ENCODE assay signal across 14 cellular contexts in genomic region chr9:134358968-134359319, GRCh38. TPM values are rescaled to one million over a fixed set of nuclear protein-coding genes. Genes with fewer than 3 reads are reported as not detected.
DNase-seq lines count a peak whose midpoint lies in the region; ATAC-seq and TF ChIP-seq lines count a peak whose summit lies in the region.
"Had no signal": no experiment of that assay in that cellular context is flagged by ENCODE, and none has a peak within 500 bp of the region (broad histone marks: within the 10 kb centered on the region; RNA-seq: fewer than 3 reads in every experiment).

No MANE protein-coding gene starts in this region.

- H3K4me3 Mint-ChIP-seq in HFFc6 = no peak overlapping the region
- H3K4me3 Mint-ChIP-seq in activated CD8-positive, alpha-beta memory T cell treated with anti-CD3 and anti-CD28 coated beads, Interleukin-2, amount 10 ng/mL, durations not matched to agents 7 days and 5 days = no peak overlapping the region
- H3K4me3 Mint-ChIP-seq: activated CD4-positive, alpha-beta T cell treated with anti-CD3 and anti-CD28 coated beads, Interleukin-2, amount 10 ng/mL, durations not matched to agents 24 days and 14 days; natural killer cell treated with Interleukin-12 subunit alpha and Interleukin-12 subunit beta and Interleukin-15 and Interleukin-18, amount 100 ng/mL, for 72 hours; T-cell had no signal

- H3K27ac ChIP-seq in left ventricle myocardium inferior (replicated peaks) (peak overlapping the region; percentile 45), heart left ventricle (peak overlapping the region in 6 of 12 donors; percentile 0 to 82 (median 34)), epithelial cell of prostate (peak overlapping the region; percentile 88), psoas muscle (peak overlapping the region; percentile 91), vagina (peak overlapping the region; percentile 57)
- H3K27ac ChIP-seq: upper lobe of right lung had no signal

- no peaks in the 10 kb centered on the region for H3K4me1 Mint-ChIP-seq in HFFc6 (ENCODE audit: low read depth)
- no peaks in the 10 kb centered on the region for H3K4me1 Mint-ChIP-seq in activated CD8-positive, alpha-beta memory T cell treated with anti-CD3 and anti-CD28 coated beads, Interleukin-2, amount 10 ng/mL, durations not matched to agents 7 days and 5 days
- H3K4me1 Mint-ChIP-seq: activated CD4-positive, alpha-beta T cell treated with anti-CD3 and anti-CD28 coated beads, Interleukin-2, amount 10 ng/mL, durations not matched to agents 24 days and 14 days; T-cell had no signal

- CTCF ChIA-PET in activated CD8-positive, alpha-beta memory T cell treated with anti-CD3 and anti-CD28 coated beads, Interleukin-2, amount 10 ng/mL, durations not matched to agents 7 days and 5 days (lab: Charles Lee) = interaction anchor here (2.0 kb wide), 1 partner anchor 84 kb away, joined by 4 read pairs; no protein-coding TSS in a partner anchor

- no peak for DNase-seq in left ventricle myocardium inferior
- DNase-seq in heart left ventricle = no peak
- no peak for DNase-seq in epithelial cell of prostate (ENCODE audit: low read depth, low spot score)
- DNase-seq in psoas muscle = no peak
- DNase-seq in vagina (ENCODE audit: extremely low spot score in 2 of 2) = no peak
- DNase-seq in HFFc6 = no peak
- DNase-seq in stimulated activated CD4-positive, alpha-beta T cell treated with anti-CD3 and anti-CD28 coated beads, Interleukin-2, amount 100 ng/mL, for 48 hours = no peak
- DNase-seq in activated CD8-positive, alpha-beta memory T cell treated with anti-CD3 and anti-CD28 coated beads, Interleukin-2, amount 10 ng/mL, durations not matched to agents 7 days and 5 days = no peak
- DNase-seq: activated CD4-positive, alpha-beta T cell treated with anti-CD3 and anti-CD28 coated beads, Interleukin-2, amount 10 ng/mL, durations not matched to agents 24 days and 14 days; activated naive CD4-positive, alpha-beta T cell; kidney glomerular epithelial cell; T-cell had no signal

- no peaks in the 10 kb centered on the region for H3K9me3 Mint-ChIP-seq in HFFc6
- no peaks in the 10 kb centered on the region for H3K9me3 Mint-ChIP-seq in activated CD8-positive, alpha-beta memory T cell treated with anti-CD3 and anti-CD28 coated beads, Interleukin-2, amount 10 ng/mL, durations not matched to agents 7 days and 5 days (ENCODE audit: low read depth)
- H3K9me3 Mint-ChIP-seq: activated CD4-positive, alpha-beta T cell treated with anti-CD3 and anti-CD28 coated beads, Interleukin-2, amount 10 ng/mL, durations not matched to agents 24 days and 14 days; natural killer cell treated with Interleukin-12 subunit alpha and Interleukin-12 subunit beta and Interleukin-15 and Interleukin-18, amount 100 ng/mL, for 72 hours; T-cell had no signal

- WGBS in heart left ventricle, 4 donors = 55 to 64% (median 62%) methylated on average over 8 of the region's 8 CpGs
- 64 to 73% (median 72%) methylated on average over 8 of the region's 8 CpGs for WGBS in psoas muscle, 3 donors

- H3K27me3 ChIP-seq in left ventricle myocardium inferior (ENCODE audit: low read depth) = no peaks in the 10 kb centered on the region
- no peaks in the 10 kb centered on the region for H3K27me3 ChIP-seq in heart left ventricle
- H3K27me3 ChIP-seq in psoas muscle (ENCODE audit: insufficient read depth in 3 of 3, low read length in 2 of 3) = no peaks in the 10 kb centered on the region
- H3K27me3 ChIP-seq in vagina = no peaks in the 10 kb centered on the region
- H3K27me3 ChIP-seq: upper lobe of right lung had no signal

- H3K9me3 ChIP-seq in left ventricle myocardium inferior (replicated peaks) (no peaks in the 10 kb centered on the region), heart left ventricle (no peaks in the 10 kb centered on the region), psoas muscle (no peaks in the 10 kb centered on the region), vagina (no peaks in the 10 kb centered on the region)
- H3K9me3 ChIP-seq: upper lobe of right lung had no signal

- no peak for TF ChIP-seq CTCF in left ventricle myocardium inferior (IDR thresholded peaks at IDR 0.05; ENCODE audit: borderline replicate concordance)
- TF ChIP-seq CTCF in heart left ventricle (IDR thresholded peaks at IDR 0.05) = no peak
- TF ChIP-seq CTCF in psoas muscle (IDR thresholded peaks at IDR 0.05) = no peak
- no peak for TF ChIP-seq CTCF in vagina (IDR thresholded peaks at IDR 0.05)
- TF ChIP-seq CTCF in HFFc6 (IDR thresholded peaks at IDR 0.05) = no peak

- H3K4me1 ChIP-seq in left ventricle myocardium inferior = peaks cover 99% of the 10 kb centered on the region
- peaks cover 15 to 98% (median 82%) of the 10 kb centered on the region in 12 donors for H3K4me1 ChIP-seq in heart left ventricle
- H3K4me1 ChIP-seq in psoas muscle = peaks cover 91% of the 10 kb centered on the region
- H3K4me1 ChIP-seq in vagina = peaks cover 100% of the 10 kb centered on the region

- ATAC-seq in heart left ventricle (no peak), psoas muscle (no peak)
- ATAC-seq in activated CD8-positive, alpha-beta memory T cell treated with anti-CD3 and anti-CD28 coated beads, Interleukin-2, amount 10 ng/mL, durations not matched to agents 7 days and 5 days = no peak
- ATAC-seq: natural killer cell treated with Interleukin-12 subunit alpha and Interleukin-12 subunit beta and Interleukin-15 and Interleukin-18, amount 100 ng/mL, for 72 hours; T-cell had no signal

- H3K27ac Mint-ChIP-seq in HFFc6 = no peak overlapping the region
- no peak overlapping the region for H3K27ac Mint-ChIP-seq in activated CD8-positive, alpha-beta memory T cell treated with anti-CD3 and anti-CD28 coated beads, Interleukin-2, amount 10 ng/mL, durations not matched to agents 7 days and 5 days
- H3K27ac Mint-ChIP-seq: activated CD4-positive, alpha-beta T cell treated with anti-CD3 and anti-CD28 coated beads, Interleukin-2, amount 10 ng/mL, durations not matched to agents 24 days and 14 days; natural killer cell treated with Interleukin-12 subunit alpha and Interleukin-12 subunit beta and Interleukin-15 and Interleukin-18, amount 100 ng/mL, for 72 hours; T-cell had no signal

- H3K36me3 Mint-ChIP-seq in HFFc6 (ENCODE audit: low read depth) = no peaks in the 10 kb centered on the region
- H3K36me3 Mint-ChIP-seq in activated CD8-positive, alpha-beta memory T cell treated with anti-CD3 and anti-CD28 coated beads, Interleukin-2, amount 10 ng/mL, durations not matched to agents 7 days and 5 days = no peaks in the 10 kb centered on the region
- H3K36me3 Mint-ChIP-seq: natural killer cell treated with Interleukin-12 subunit alpha and Interleukin-12 subunit beta and Interleukin-15 and Interleukin-18, amount 100 ng/mL, for 72 hours; T-cell had no signal

- no peak overlapping the region for H3K4me3 ChIP-seq in left ventricle myocardium inferior
- H3K4me3 ChIP-seq in heart left ventricle = no peak overlapping the region
- no peak overlapping the region for H3K4me3 ChIP-seq in psoas muscle
- no peak overlapping the region for H3K4me3 ChIP-seq in vagina
- H3K4me3 ChIP-seq: upper lobe of right lung had no signal

- H3K36me3 ChIP-seq in left ventricle myocardium inferior (no peaks in the 10 kb centered on the region), heart left ventricle (no peaks in the 10 kb centered on the region), psoas muscle (ENCODE audit: insufficient read depth in 1 of 2, low read depth in 1 of 2) (no peaks in the 10 kb centered on the region), vagina (no peaks in the 10 kb centered on the region)
- H3K36me3 ChIP-seq: upper lobe of right lung had no signal

- peaks cover 1% of the 10 kb centered on the region; the same call in 1 of the 2 replicates for H3K27me3 Mint-ChIP-seq in HFFc6 (ENCODE audit: insufficient read depth)
- no peaks in the 10 kb centered on the region for H3K27me3 Mint-ChIP-seq in activated CD8-positive, alpha-beta memory T cell treated with anti-CD3 and anti-CD28 coated beads, Interleukin-2, amount 10 ng/mL, durations not matched to agents 7 days and 5 days
- H3K27me3 Mint-ChIP-seq: activated CD4-positive, alpha-beta T cell treated with anti-CD3 and anti-CD28 coated beads, Interleukin-2, amount 10 ng/mL, durations not matched to agents 24 days and 14 days; natural killer cell treated with Interleukin-12 subunit alpha and Interleukin-12 subunit beta and Interleukin-15 and Interleukin-18, amount 100 ng/mL, for 72 hours; T-cell had no signal

- intact Hi-C loops in left ventricle myocardium inferior (cut with micrococcal nuclease) = no loop called here
- intact Hi-C loops in heart left ventricle (cut with DNase I) = no loop called here
- intact Hi-C loops in psoas muscle (cut with DNase I) = no loop called here
- intact Hi-C loops in vagina (cut with DNase I) = no loop called here

- TF ChIP-seq POLR2A in heart left ventricle (IDR thresholded peaks at IDR 0.05) = no peak
- TF ChIP-seq POLR2A in vagina (IDR thresholded peaks at IDR 0.05) = no peak

RNA-seq across cellular contexts. Expression of gene RXRA, which starts 32.7 kb away (rescaled TPM):
- 57.1 TPM for total RNA-seq in left ventricle myocardium inferior
- 10 to 100 TPM; 45.5 to 87.9 (median 52.9) TPM for total RNA-seq in heart left ventricle
- polyA plus RNA-seq in heart left ventricle = 10 to 100 TPM; 54.9 to 55.8 TPM
- total RNA-seq in psoas muscle = 100 to 1,000 TPM in 3 of 4 donors, 10 to 100 TPM in 1; 84.3 to 192 (median 147) TPM
- polyA plus RNA-seq in psoas muscle = 100 to 1,000 TPM in 1 of 3 donors, 10 to 100 TPM in 2; 37.7 to 156 (median 76.4) TPM
- total RNA-seq in vagina = 49.4 TPM
- total RNA-seq in HFFc6 (2021; fragmentation: NEBNext Ultra II Directional; extraction: Animal tissue kit (Norgen Biotek cat#: 25700)) = 10 to 100 TPM; 23.2 to 31.9 (median 28.0) TPM
- 1 to 10 TPM in 1 of 2 experiments, under 1 TPM in 1; 0.91 to 1.5 TPM for total RNA-seq in activated CD8-positive, alpha-beta memory T cell treated with anti-CD3 and anti-CD28 coated beads, Interleukin-2, amount 10 ng/mL, durations not matched to agents 7 days and 5 days

Comparison
In these comparisons a context has a peak if more than half of its experiments do, and no peak if none do; other contexts are left out.
1. RNA of gene RXRA, which starts 32.7 kb away (total RNA-seq): 84.3 to 192 TPM in psoas muscle, 57.1 TPM in left ventricle myocardium inferior (single experiment), 45.5 to 87.9 TPM in heart left ventricle, 49.4 TPM in vagina (single experiment) and 23.2 to 31.9 TPM in HFFc6; 0.91 to 1.5 TPM in activated CD8-positive, alpha-beta memory T cell treated with anti-CD3 and anti-CD28 coated beads, Interleukin-2, amount 10 ng/mL, durations not matched to agents 7 days and 5 days; every median in the first group is over 4 times any median in the second.